In genomic region chr16:49726155-49726554, GRCh38 we compare ENCODE assay signal across 14 cellular contexts.
A peak's percentile ranks its signal among the peaks of the same experiment; 100 is the strongest.
DNase-seq lines count a peak whose midpoint lies in the region; ATAC-seq and TF ChIP-seq lines count a peak whose summit lies in the region.
"Had no signal": no experiment of that assay in that cellular context is flagged by ENCODE, and none has a peak within 500 bp of the region (broad histone marks: within the 10 kb centered on the region; RNA-seq: fewer than 3 reads in every experiment).

No MANE protein-coding gene starts in this region.

- H3K27ac Mint-ChIP-seq in brain: peak overlapping the region in 3 of 5 experiments; percentile 3 to 60 (median 29)
- no peak overlapping the region for H3K27ac Mint-ChIP-seq in stimulated activated naive B cell treated with anti-CD40 and anti-IgM and Interleukin-4, amounts not matched to agents 10 μg/mL and 1 μg/mL and 100 μg/mL, for 72 hours
- no peak overlapping the region for H3K27ac Mint-ChIP-seq in nephron progenitor cell
- H3K27ac Mint-ChIP-seq: CD4-positive, alpha-beta T cell had no signal

- H3K4me3 Mint-ChIP-seq in brain (no peak overlapping the region), nephron progenitor cell (no peak overlapping the region)
- no peak overlapping the region for H3K4me3 Mint-ChIP-seq in stimulated activated naive B cell treated with anti-CD40 and anti-IgM and Interleukin-4, amounts not matched to agents 10 μg/mL and 1 μg/mL and 100 μg/mL, for 72 hours
- H3K4me3 Mint-ChIP-seq: CD4-positive, alpha-beta T cell had no signal

- H3K4me1 ChIP-seq in BLaER1: peaks cover 19% of the 10 kb centered on the region
- H3K4me1 ChIP-seq: HAP-1 had no signal

- ATAC-seq in stimulated activated naive B cell treated with anti-CD40 and anti-IgM and Interleukin-4, amounts not matched to agents 10 μg/mL and 1 μg/mL and 100 μg/mL, for 72 hours (replicated peaks): peak; percentile 65 to 71
- ATAC-seq in HG03520 (IDR thresholded peaks at IDR 0.05; ENCODE audit: unreplicated experiment) (no peak), GM19328 (IDR thresholded peaks at IDR 0.05; ENCODE audit: unreplicated experiment) (no peak)

- peak; percentile 43 for DNase-seq in NCI-H146 treated with DMSO at 0.1 percent for 48 hours (lab: John Stamatoyannopoulos, UW; ENCODE audit: unreplicated experiment)
- no peak for DNase-seq in stimulated activated naive B cell treated with anti-CD40 and anti-IgM and Interleukin-4, amounts not matched to agents 10 μg/mL and 1 μg/mL and 100 μg/mL, for 72 hours
- no peak for DNase-seq in nephron progenitor cell
- DNase-seq: 8988T; AML-193; C1 segment of cervical spinal cord; Calu3; CD4-positive, alpha-beta T cell; GOT3 had no signal

- H3K9ac ChIP-seq in BLaER1: no peak overlapping the region

- H3K36me3 ChIP-seq in BLaER1: peaks cover 46% of the 10 kb centered on the region
- H3K36me3 ChIP-seq: HAP-1 had no signal

- H3K27me3 Mint-ChIP-seq in brain: no peaks in the 10 kb centered on the region
- H3K27me3 Mint-ChIP-seq in stimulated activated naive B cell treated with anti-CD40 and anti-IgM and Interleukin-4, amounts not matched to agents 10 μg/mL and 1 μg/mL and 100 μg/mL, for 72 hours: no peaks in the 10 kb centered on the region
- H3K27me3 Mint-ChIP-seq in nephron progenitor cell (ENCODE audit: low read depth, poor library complexity): peaks cover 4% of the 10 kb centered on the region
- H3K27me3 Mint-ChIP-seq: CD4-positive, alpha-beta T cell had no signal

- no peaks in the 10 kb centered on the region for H3K27me3 ChIP-seq in BLaER1

- H3K36me3 Mint-ChIP-seq in brain (peaks cover 61% of the 10 kb centered on the region), nephron progenitor cell (ENCODE audit: low read depth) (peaks cover 70% of the 10 kb centered on the region)
- no peaks in the 10 kb centered on the region for H3K36me3 Mint-ChIP-seq in stimulated activated naive B cell treated with anti-CD40 and anti-IgM and Interleukin-4, amounts not matched to agents 10 μg/mL and 1 μg/mL and 100 μg/mL, for 72 hours

- H3K9me3 Mint-ChIP-seq in brain: peaks cover 13 to 30% (median 16%) of the 10 kb centered on the region in 5 experiments
- H3K9me3 Mint-ChIP-seq in stimulated activated naive B cell treated with anti-CD40 and anti-IgM and Interleukin-4, amounts not matched to agents 10 μg/mL and 1 μg/mL and 100 μg/mL, for 72 hours: peaks cover 6 to 8% of the 10 kb centered on the region in 2 donors
- peaks cover 29% of the 10 kb centered on the region for H3K9me3 Mint-ChIP-seq in nephron progenitor cell

- TF ChIP-seq CTCF in brain (conservative IDR thresholded peaks at IDR 0.05) (no peak), nephron progenitor cell (IDR thresholded peaks at IDR 0.05) (no peak)

- H3K4me2 ChIP-seq in BLaER1: peak overlapping the region; percentile 59

- peak overlapping the region; percentile 37; the same call in 1 of the 2 replicates for H3K27ac ChIP-seq in BLaER1

- H3K4me1 Mint-ChIP-seq in brain (peaks cover 13% of the 10 kb centered on the region), nephron progenitor cell (peaks cover 47% of the 10 kb centered on the region)
- H3K4me1 Mint-ChIP-seq in stimulated activated naive B cell treated with anti-CD40 and anti-IgM and Interleukin-4, amounts not matched to agents 10 μg/mL and 1 μg/mL and 100 μg/mL, for 72 hours: peaks cover 2 to 10% of the 10 kb centered on the region in 2 donors

- H4K20me1 ChIP-seq in BLaER1: no peaks in the 10 kb centered on the region; the same call in 1 of the 2 replicates

- H3K9me3 ChIP-seq in BLaER1: peaks cover 22% of the 10 kb centered on the region
- H3K9me3 ChIP-seq: HAP-1 had no signal

- no peak overlapping the region for H3K4me3 ChIP-seq in BLaER1
- H3K4me3 ChIP-seq: HAP-1 had no signal

Comparison
In these comparisons a context has a peak if more than half of its experiments do, and no peak if none do; other contexts are left out.
1. H3K27ac Mint-ChIP-seq: peak in brain (3 of 5); none in stimulated activated naive B cell treated with anti-CD40 and anti-IgM and Interleukin-4, amounts not matched to agents 10 μg/mL and 1 μg/mL and 100 μg/mL, for 72 hours (single experiment) and nephron progenitor cell (single experiment).
2. ATAC-seq: peak in stimulated activated naive B cell treated with anti-CD40 and anti-IgM and Interleukin-4, amounts not matched to agents 10 μg/mL and 1 μg/mL and 100 μg/mL, for 72 hours (2 of 2); none in HG03520 (single experiment) and GM19328 (single experiment).